8 cellular contexts compared by ENCODE assay signal in genomic region chr11:119092880-119093665, GRCh38. TPM values are rescaled to one million over a fixed set of nuclear protein-coding genes. Genes with fewer than 3 reads are reported as not detected.
DNase-seq lines count a peak whose midpoint lies in the region; ATAC-seq, FAIRE-seq and TF ChIP-seq lines count a peak whose summit lies in the region.

No MANE protein-coding gene starts in this region.

- peak overlapping the region; percentile 89 for H3K9ac ChIP-seq in IMR-90 (ENCODE audit: low read depth, low read length)

- TF ChIP-seq CTCF in CD8-positive, alpha-beta T cell (IDR thresholded peaks at IDR 0.05): no peak
- no peak for TF ChIP-seq CTCF in IMR-90 (conservative IDR thresholded peaks at IDR 0.05; ENCODE audit: low read depth, low read length)
- no peak for TF ChIP-seq CTCF in brain microvascular endothelial cell (IDR thresholded peaks at IDR 0.05; ENCODE audit: low read depth, low read length, missing control alignments)
- TF ChIP-seq CTCF in pancreas (IDR thresholded peaks at IDR 0.05): no peak

- no peak for ATAC-seq in CD8-positive, alpha-beta T cell
- ATAC-seq in IMR-90 (ENCODE audit: low read depth) (no peak), HG03439 (IDR thresholded peaks at IDR 0.05; ENCODE audit: unreplicated experiment) (no peak), pancreas (no peak)
- ATAC-seq in naive thymus-derived CD8-positive, alpha-beta T cell: no peak

- no peaks in the 10 kb centered on the region for H3K27me3 Mint-ChIP-seq in CD8-positive, alpha-beta T cell (ENCODE audit: low read depth)
- H3K27me3 Mint-ChIP-seq in naive thymus-derived CD8-positive, alpha-beta T cell: peaks cover 0 to 3% (median 0%) of the 10 kb centered on the region in 5 donors

- H3K23ac ChIP-seq in IMR-90 (ENCODE audit: low read depth, low read length): peak overlapping the region; percentile 70

- H4K20me1 ChIP-seq in IMR-90 (ENCODE audit: insufficient read depth, low read length): peaks cover 25% of the 10 kb centered on the region

- dilution Hi-C loops in IMR-90 (cut with HindIII; ENCODE audit: low sequenced_read_pairs, unreplicated experiment): no loop called here

- H2BK15ac ChIP-seq in IMR-90 (ENCODE audit: low read depth, low read length): no peak overlapping the region

- H3K56ac ChIP-seq in IMR-90 (ENCODE audit: extremely low read depth, insufficient read depth, low read length): peak overlapping the region; percentile 8; the same call in 1 of the 2 replicates

- no peak for TF ChIP-seq RAD21 in IMR-90 (IDR thresholded peaks at IDR 0.05; ENCODE audit: low read length)

- intact Hi-C loops in CD8-positive, alpha-beta T cell (cut with DNase I, micrococcal nuclease): no loop called here
- intact Hi-C loops in IMR-90 (cut with micrococcal nuclease) (loop anchor here (2.0 kb wide), 1 partner anchor 230 kb away; no protein-coding TSS in a partner anchor), pancreas (cut with DNase I) (no loop called here)

- H3K27ac Mint-ChIP-seq in CD8-positive, alpha-beta T cell: peak overlapping the region; percentile 77
- peak overlapping the region in 8 of 10 donors; percentile 9 to 90 (median 86) for H3K27ac Mint-ChIP-seq in naive thymus-derived CD8-positive, alpha-beta T cell

- no peak overlapping the region for H3K4me3 ChIP-seq in CD8-positive, alpha-beta T cell (ENCODE audit: low read depth, low read length)
- H3K4me3 ChIP-seq in IMR-90 (ENCODE audit: insufficient read depth, low read depth, low read length) (peak overlapping the region; percentile 57), brain microvascular endothelial cell (ENCODE audit: low read depth, low read length) (peak overlapping the region; percentile 81), pancreas (peak overlapping the region in 2 of 4 donors; percentile 77 to 85)

- H2BK120ac ChIP-seq in IMR-90 (ENCODE audit: low read depth, low read length): no peak overlapping the region

- no peak overlapping the region for H3K27ac ChIP-seq in CD8-positive, alpha-beta T cell (ENCODE audit: low read depth, low read length)
- H3K27ac ChIP-seq in IMR-90 (ENCODE audit: insufficient read depth, low read length): peak overlapping the region; percentile 43
- H3K27ac ChIP-seq in brain microvascular endothelial cell: no peak overlapping the region
- peak overlapping the region in 1 of 4 donors; percentile 93 for H3K27ac ChIP-seq in pancreas

- POLR2A ChIA-PET in CD8-positive, alpha-beta T cell (lab: Charles Lee): interaction anchor here (0.9 to 3.3 kb wide), 5 partner anchors 8 to 56 kb away, joined by 3 to 44 read pairs (median 27); partner anchors contain the start of genes ABCG4, C2CD2L, HMBS and VPS11
- POLR2A ChIA-PET in IMR-90 (lab: Charles Lee; ENCODE audit: unreplicated experiment): interaction anchor here (0.6 kb wide), 1 partner anchor 8 kb away, joined by 10 read pairs; no protein-coding TSS in a partner anchor
- POLR2A ChIA-PET in naive thymus-derived CD8-positive, alpha-beta T cell (lab: Charles Lee): interaction anchor here (0.5 to 7.1 kb wide), 7 partner anchors 9 to 114 kb away, joined by 3 to 79 read pairs (median 6); partner anchors contain the start of genes C2CD2L, CBL, DPAGT1 and VPS11

- in situ Hi-C loops in IMR-90 (cut with MboI; ENCODE audit: low sequenced_read_pairs) (no loop called here), brain microvascular endothelial cell (cut with HindIII; ENCODE audit: low pct_ligation_motif_present, low sequenced_read_pairs) (no loop called here)

- H3K14ac ChIP-seq in IMR-90 (replicated peaks; ENCODE audit: low read depth, low read length): peak overlapping the region; percentile 53

- peaks cover 32% of the 10 kb centered on the region for H3K36me3 Mint-ChIP-seq in CD8-positive, alpha-beta T cell
- H3K36me3 Mint-ChIP-seq in naive thymus-derived CD8-positive, alpha-beta T cell: peaks cover 0 to 20% (median 9%) of the 10 kb centered on the region in 3 donors

- no peaks in the 10 kb centered on the region for H3K27me3 ChIP-seq in CD8-positive, alpha-beta T cell (ENCODE audit: insufficient read depth, low read length)
- H3K27me3 ChIP-seq in IMR-90 (ENCODE audit: control insufficient read depth, insufficient read depth, low read length): no peaks in the 10 kb centered on the region
- H3K27me3 ChIP-seq in brain microvascular endothelial cell (replicated peaks): no peaks in the 10 kb centered on the region
- H3K27me3 ChIP-seq in pancreas: no peaks in the 10 kb centered on the region

- H3K4ac ChIP-seq in IMR-90 (ENCODE audit: low read depth, low read length): peak overlapping the region; percentile 14

- no peak for FAIRE-seq in pancreas (lab: Jason Lieb, UNC)

- H3K4me3 Mint-ChIP-seq in CD8-positive, alpha-beta T cell: peak overlapping the region; percentile 93
- H3K4me3 Mint-ChIP-seq in naive thymus-derived CD8-positive, alpha-beta T cell: peak overlapping the region; percentile 84 to 95 (median 89)

- H4K5ac ChIP-seq in IMR-90 (ENCODE audit: low read depth, low read length): no peak overlapping the region

- H2AFZ ChIP-seq in IMR-90 (replicated peaks; ENCODE audit: low read length, poor library complexity): no peak overlapping the region

- no peak overlapping the region for H4K91ac ChIP-seq in IMR-90 (ENCODE audit: insufficient read depth, low read depth, low read length)

- peaks cover 24% of the 10 kb centered on the region for H3K4me1 Mint-ChIP-seq in CD8-positive, alpha-beta T cell (ENCODE audit: low read depth)
- peaks cover 18 to 32% (median 27%) of the 10 kb centered on the region in 4 donors for H3K4me1 Mint-ChIP-seq in naive thymus-derived CD8-positive, alpha-beta T cell

- peaks cover 10% of the 10 kb centered on the region; the same call in 1 of the 2 replicates for H3K9me1 ChIP-seq in IMR-90 (ENCODE audit: insufficient read depth, low read length)

- H2AK5ac ChIP-seq in IMR-90 (ENCODE audit: low read depth, low read length): 0 out of 2 replicates have a peak overlapping the region, but pooled peaks have one; percentile 17

- peaks cover 18% of the 10 kb centered on the region for H3K4me1 ChIP-seq in CD8-positive, alpha-beta T cell (ENCODE audit: insufficient read depth, low read length)
- H3K4me1 ChIP-seq in IMR-90 (ENCODE audit: control insufficient read depth, insufficient read depth, low read length): peaks cover 14% of the 10 kb centered on the region
- H3K4me1 ChIP-seq in pancreas: peaks cover 9 to 16% (median 11%) of the 10 kb centered on the region in 3 donors

- H2BK20ac ChIP-seq in IMR-90 (ENCODE audit: low read depth, low read length): no peak overlapping the region

- peak overlapping the region; percentile 9 for H2BK5ac ChIP-seq in IMR-90 (ENCODE audit: low read depth, low read length, poor library complexity, severe bottlenecking)

- BruUV-seq in IMR-90 (replicated peaks; lab: Mats Ljungman, UMichigan): no TSS peak

- no peak for TF ChIP-seq POLR2A in IMR-90 (IDR thresholded peaks at IDR 0.05; ENCODE audit: low read depth, low read length)

- H3K4me2 ChIP-seq in IMR-90 (ENCODE audit: low read depth, low read length): peak overlapping the region; percentile 94

- WGBS in IMR-90 (ENCODE audit: extremely low coverage in 2 of 2, insufficient read length in 1 of 2), 2 experiments: no CpG with 5 or more reads among the region's 12 CpGs
- WGBS in pancreas, 2 donors: 34 to 38% methylated on average over 12 of the region's 12 CpGs

- no peaks in the 10 kb centered on the region for H3K9me3 Mint-ChIP-seq in CD8-positive, alpha-beta T cell
- H3K9me3 Mint-ChIP-seq in naive thymus-derived CD8-positive, alpha-beta T cell: no peaks in the 10 kb centered on the region

- H3K79me1 ChIP-seq in IMR-90 (ENCODE audit: low read depth in 1 of 2, low read length in 2 of 2): peaks cover 8 to 47% of the 10 kb centered on the region in 2 experiments; a peak in 3 of 4 replicates

- H3K18ac ChIP-seq in IMR-90 (ENCODE audit: low read depth, low read length): no peak overlapping the region

- peak overlapping the region in 1 of 2 experiments; percentile 33; a peak in 1 of 4 replicates for H4K8ac ChIP-seq in IMR-90 (ENCODE audit: low read depth in 2 of 2, low read length in 2 of 2)

- peaks cover 10% of the 10 kb centered on the region for H3K36me3 ChIP-seq in CD8-positive, alpha-beta T cell (ENCODE audit: insufficient read depth, low read length)
- H3K36me3 ChIP-seq in IMR-90 (ENCODE audit: control insufficient read depth, insufficient read depth, low read length) (peaks cover 29% of the 10 kb centered on the region), brain microvascular endothelial cell (replicated peaks) (peaks cover 30% of the 10 kb centered on the region), pancreas (peaks cover 0 to 18% (median 0%) of the 10 kb centered on the region in 3 donors)

- H3K9me3 ChIP-seq in CD8-positive, alpha-beta T cell (ENCODE audit: low read length): no peaks in the 10 kb centered on the region
- no peaks in the 10 kb centered on the region for H3K9me3 ChIP-seq in IMR-90 (ENCODE audit: control insufficient read depth, insufficient read depth, low read length)
- H3K9me3 ChIP-seq in pancreas: no peaks in the 10 kb centered on the region

- H2AK9ac ChIP-seq in IMR-90 (replicated peaks; ENCODE audit: low read depth, low read length, poor library complexity): peak overlapping the region; percentile 83

- CTCF ChIA-PET in CD8-positive, alpha-beta T cell (lab: Charles Lee): interaction anchor here (1.0 to 3.1 kb wide), 2 partner anchors 14 to 104 kb away, joined by 3 to 15 read pairs; partner anchors contain the start of gene C2CD2L
- CTCF ChIA-PET in IMR-90 (lab: Yijun Ruan, JAX): no interaction called here

- DNase-seq in CD8-positive, alpha-beta T cell: no peak
- peak; percentile 42 for DNase-seq in IMR-90
- no peak for DNase-seq in brain microvascular endothelial cell
- DNase-seq in naive thymus-derived CD8-positive, alpha-beta T cell: no peak
- DNase-seq in iPS-NIHi7 (ENCODE audit: extremely low spot score): no peak
- DNase-seq in pancreas: no peak
- no peak for DNase-seq in cerebellum (ENCODE audit: low spot score)

RNA-seq across cellular contexts. Expression of gene HMBS, which starts 8.4 kb away (rescaled TPM):
- 1 to 10 TPM; 5.4 to 6.4 TPM for total RNA-seq in CD8-positive, alpha-beta T cell
- total RNA-seq in IMR-90 (2012; rRNA removed): 13.9 and 17.9 TPM in 2 replicates
- 55.3 and 59.5 TPM in 2 replicates for polyA plus RNA-seq in IMR-90 (2012; rRNA removed)
- 48.3 and 54.5 TPM in 2 replicates for polyA plus RNA-seq in IMR-90 (2012; cell fraction: cytosol; rRNA removed)
- polyA plus RNA-seq in IMR-90 (2012; cell fraction: nucleus; rRNA removed; ENCODE audit: low replicate concordance): 58.5 and 77.5 TPM in 2 replicates
- total RNA-seq in naive thymus-derived CD8-positive, alpha-beta T cell: 1 to 10 TPM; 6.9 to 8.0 TPM
- polyA plus RNA-seq in naive thymus-derived CD8-positive, alpha-beta T cell: 10 to 100 TPM; 20.0 to 32.7 (median 24.3) TPM
- 10 to 100 TPM in 1 of 6 donors, 1 to 10 TPM in 5; 4.8 to 15.1 (median 8.6) TPM for total RNA-seq in pancreas
- polyA plus RNA-seq in pancreas: 10 to 100 TPM; 18.9 TPM
- total RNA-seq in cerebellum: 4.9 TPM

RNA-seq across cellular contexts. Expression of gene DPAGT1, which starts 8.6 kb away (rescaled TPM):
- 1 to 10 TPM; 9.4 to 9.9 TPM for total RNA-seq in CD8-positive, alpha-beta T cell
- total RNA-seq in IMR-90 (2012; rRNA removed) (13.6 and 15.2 TPM in 2 replicates), pancreas (10 to 100 TPM; 21.3 to 46.2 (median 26.1) TPM), cerebellum (12.0 TPM)
- polyA plus RNA-seq in IMR-90 (2012; rRNA removed) (51.2 and 53.4 TPM in 2 replicates), pancreas (10 to 100 TPM; 30.6 to 31.9 TPM)
- 20.2 and 25.9 TPM in 2 replicates for polyA plus RNA-seq in IMR-90 (2012; cell fraction: cytosol; rRNA removed)
- 105 and 155 TPM in 2 replicates for polyA plus RNA-seq in IMR-90 (2012; cell fraction: nucleus; rRNA removed; ENCODE audit: low replicate concordance)
- total RNA-seq in naive thymus-derived CD8-positive, alpha-beta T cell: 10 to 100 TPM; 29.0 to 37.5 TPM
- 10 to 100 TPM; 28.7 to 30.8 (median 29.0) TPM for polyA plus RNA-seq in naive thymus-derived CD8-positive, alpha-beta T cell

RNA-seq across cellular contexts. Expression of gene C2CD2L, which starts 14.1 kb away (rescaled TPM):
- total RNA-seq in CD8-positive, alpha-beta T cell: 10 to 100 TPM; 13.4 to 15.0 TPM
- total RNA-seq in IMR-90 (2012; rRNA removed) (2.2 TPM in 2 replicates), pancreas (1 to 10 TPM; 4.9 to 9.1 (median 6.7) TPM), cerebellum (6.2 TPM)
- polyA plus RNA-seq in IMR-90 (2012; rRNA removed) (8.7 and 9.5 TPM in 2 replicates), pancreas (10 to 100 TPM; 11.9 to 12.3 TPM)
- polyA plus RNA-seq in IMR-90 (2012; cell fraction: cytosol; rRNA removed): 3.7 and 6.9 TPM in 2 replicates
- 14.8 and 29.4 TPM in 2 replicates for polyA plus RNA-seq in IMR-90 (2012; cell fraction: nucleus; rRNA removed; ENCODE audit: low replicate concordance)
- 10 to 100 TPM; 27.0 to 27.8 TPM for total RNA-seq in naive thymus-derived CD8-positive, alpha-beta T cell
- 1 to 10 TPM; 3.4 to 10.0 (median 4.0) TPM for polyA plus RNA-seq in naive thymus-derived CD8-positive, alpha-beta T cell

RNA-seq across cellular contexts. Expression of gene VPS11, which starts 25.5 kb away (rescaled TPM):
- 100 to 1,000 TPM in 1 of 2 experiments, 10 to 100 TPM in 1; 91.0 to 109 TPM for total RNA-seq in CD8-positive, alpha-beta T cell
- total RNA-seq in IMR-90 (2012; rRNA removed): 22.2 and 30.5 TPM in 2 replicates
- 19.7 and 20.7 TPM in 2 replicates for polyA plus RNA-seq in IMR-90 (2012; rRNA removed)
- 5.4 and 10.1 TPM in 2 replicates for polyA plus RNA-seq in IMR-90 (2012; cell fraction: cytosol; rRNA removed)
- polyA plus RNA-seq in IMR-90 (2012; cell fraction: nucleus; rRNA removed; ENCODE audit: low replicate concordance): 39.5 and 40.0 TPM in 2 replicates
- 10 to 100 TPM; 63.3 to 68.0 TPM for total RNA-seq in naive thymus-derived CD8-positive, alpha-beta T cell
- polyA plus RNA-seq in naive thymus-derived CD8-positive, alpha-beta T cell: 10 to 100 TPM; 43.2 to 58.4 (median 44.8) TPM
- total RNA-seq in pancreas: 10 to 100 TPM; 14.2 to 21.2 (median 16.0) TPM
- polyA plus RNA-seq in pancreas: 10 to 100 TPM; 34.2 to 47.4 TPM
- 20.6 TPM for total RNA-seq in cerebellum

RNA-seq across cellular contexts. Expression of gene HINFP, which starts 28.3 kb away (rescaled TPM):
- total RNA-seq in CD8-positive, alpha-beta T cell: 10 to 100 TPM; 17.0 to 19.5 TPM
- total RNA-seq in IMR-90 (2012; rRNA removed): 8.1 and 9.1 TPM in 2 replicates
- polyA plus RNA-seq in IMR-90 (2012; rRNA removed): 12.8 and 15.3 TPM in 2 replicates
- polyA plus RNA-seq in IMR-90 (2012; cell fraction: cytosol; rRNA removed): 6.9 and 8.2 TPM in 2 replicates
- polyA plus RNA-seq in IMR-90 (2012; cell fraction: nucleus; rRNA removed; ENCODE audit: low replicate concordance): 64.4 and 75.1 TPM in 2 replicates
- total RNA-seq in naive thymus-derived CD8-positive, alpha-beta T cell: 10 to 100 TPM; 66.0 to 68.6 TPM
- 10 to 100 TPM in 1 of 3 donors, 1 to 10 TPM in 2; 7.3 to 24.9 (median 7.5) TPM for polyA plus RNA-seq in naive thymus-derived CD8-positive, alpha-beta T cell
- 10 to 100 TPM in 3 of 6 donors, 1 to 10 TPM in 3; 8.6 to 19.3 (median 11.3) TPM for total RNA-seq in pancreas
- 10 to 100 TPM; 16.7 to 21.3 TPM for polyA plus RNA-seq in pancreas
- total RNA-seq in cerebellum: 31.0 TPM
